Comparison of ENCODE assay signal across 8 cellular contexts in genomic region chr2:28894470-28895188, GRCh38. TPM values are rescaled to one million over a fixed set of nuclear protein-coding genes. Genes with fewer than 3 reads are reported as not detected.
A peak's percentile ranks its signal among the peaks of the same experiment; 100 is the strongest.
DNase-seq lines count a peak whose midpoint lies in the region; ATAC-seq, FAIRE-seq and TF ChIP-seq lines count a peak whose summit lies in the region.

A gene with protein sequence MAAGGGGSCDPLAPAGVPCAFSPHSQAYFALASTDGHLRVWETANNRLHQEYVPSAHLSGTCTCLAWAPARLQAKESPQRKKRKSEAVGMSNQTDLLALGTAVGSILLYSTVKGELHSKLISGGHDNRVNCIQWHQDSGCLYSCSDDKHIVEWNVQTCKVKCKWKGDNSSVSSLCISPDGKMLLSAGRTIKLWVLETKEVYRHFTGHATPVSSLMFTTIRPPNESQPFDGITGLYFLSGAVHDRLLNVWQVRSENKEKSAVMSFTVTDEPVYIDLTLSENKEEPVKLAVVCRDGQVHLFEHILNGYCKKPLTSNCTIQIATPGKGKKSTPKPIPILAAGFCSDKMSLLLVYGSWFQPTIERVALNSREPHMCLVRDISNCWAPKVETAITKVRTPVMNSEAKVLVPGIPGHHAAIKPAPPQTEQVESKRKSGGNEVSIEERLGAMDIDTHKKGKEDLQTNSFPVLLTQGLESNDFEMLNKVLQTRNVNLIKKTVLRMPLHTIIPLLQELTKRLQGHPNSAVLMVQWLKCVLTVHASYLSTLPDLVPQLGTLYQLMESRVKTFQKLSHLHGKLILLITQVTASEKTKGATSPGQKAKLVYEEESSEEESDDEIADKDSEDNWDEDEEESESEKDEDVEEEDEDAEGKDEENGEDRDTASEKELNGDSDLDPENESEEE (plus strand): TSS chr2:28894667. CDS start chr2:28894699, 32 bp downstream.

- H3K4me3 ChIP-seq in adrenal gland: peak within 1 kb of the TSS; percentile 10 to 98 (median 87)
- peak within 1 kb of the TSS; percentile 81 to 99 (median 95) for H3K4me3 ChIP-seq in heart right ventricle
- H3K4me3 ChIP-seq in upper lobe of right lung: peak within 1 kb of the TSS; percentile 92

- ATAC-seq in HG02852 (IDR thresholded peaks at IDR 0.05; ENCODE audit: unreplicated experiment): peak; percentile 87
- ATAC-seq in heart right ventricle: peak; percentile 99 to 100 (median 100)
- ATAC-seq in upper lobe of right lung: peak; percentile 100

- TF ChIP-seq CTCF in adrenal gland (IDR thresholded peaks at IDR 0.05) (no peak), heart right ventricle (IDR thresholded peaks at IDR 0.05) (no peak), upper lobe of right lung (IDR thresholded peaks at IDR 0.05) (no peak)

- TF ChIP-seq POLR2A in GM12892 (IDR thresholded peaks at IDR 0.05; ENCODE audit: low read depth, low read length) (peak; percentile 90), adrenal gland (IDR thresholded peaks at IDR 0.05) (peak; percentile 77 to 84)

- H3K27me3 ChIP-seq in adrenal gland (no peaks in the 10 kb centered on the region), heart right ventricle (no peaks in the 10 kb centered on the region), upper lobe of right lung (no peaks in the 10 kb centered on the region)

- H3K36me3 ChIP-seq in adrenal gland (replicated peaks in 1 of 2) (no peaks in the 10 kb centered on the region), heart right ventricle (no peaks in the 10 kb centered on the region), upper lobe of right lung (no peaks in the 10 kb centered on the region)

- DNase-seq in GM12892 (ENCODE audit: insufficient read length) (peak; percentile 88), NCI-H146 (lab: John Stamatoyannopoulos, UW) (peak; percentile 99), T-helper 1 cell (peak; percentile 95 to 99 (median 96)), adrenal gland (peak; percentile 98 to 99 (median 98)), heart right ventricle (peak; percentile 97 to 98), posterior vena cava (ENCODE audit: low spot score) (peak; percentile 99), upper lobe of right lung (peak; percentile 99)

- H3K9me3 ChIP-seq in adrenal gland (replicated peaks in 1 of 3) (no peaks in the 10 kb centered on the region), heart right ventricle (no peaks in the 10 kb centered on the region), upper lobe of right lung (no peaks in the 10 kb centered on the region)

- H3K27ac ChIP-seq in adrenal gland: peak within 1 kb of the TSS; percentile 45 to 95 (median 84)
- H3K27ac ChIP-seq in heart right ventricle: peak within 1 kb of the TSS; percentile 66 to 87 (median 82)
- peak within 1 kb of the TSS; percentile 79 for H3K27ac ChIP-seq in upper lobe of right lung

- 0% methylated on average over 4 to 79 of the region's 79 CpGs for WGBS in adrenal gland, 4 donors
- WGBS in heart right ventricle, 2 donors: 0 to 1% methylated on average over 77 to 79 of the region's 79 CpGs

- intact Hi-C loops in adrenal gland (cut with DNase I) (no loop called here), heart right ventricle (cut with DNase I) (loop anchor here in 2 of 10 donors (1.0 to 2.0 kb wide), 2 partner anchors 24 kb away; partner anchors contain the start of gene TRMT61B (in 2 of the 2)), posterior vena cava (cut with DNase I) (no loop called here), upper lobe of right lung (cut with DNase I) (no loop called here)

- H3K4me1 ChIP-seq in adrenal gland (replicated peaks in 1 of 2) (peaks cover 24 to 42% of the 10 kb centered on the region in 2 donors), heart right ventricle (peaks cover 0 to 38% (median 31%) of the 10 kb centered on the region in 9 donors), upper lobe of right lung (peaks cover 21% of the 10 kb centered on the region)

- peak; percentile 96 for FAIRE-seq in GM12892 (lab: Jason Lieb, UNC)

RNA-seq across cellular contexts. Expression of the gene that starts here (rescaled TPM):
- 40.9 TPM for polyA plus RNA-seq in GM12892 (2012; ENCODE audit: missing spikeins)
- 10 to 100 TPM; 11.5 to 69.8 (median 31.2) TPM for total RNA-seq in adrenal gland
- polyA plus RNA-seq in adrenal gland: 10 to 100 TPM in 1 of 3 donors, 1 to 10 TPM in 2; 7.2 to 56.8 (median 9.9) TPM
- total RNA-seq in heart right ventricle: 10 to 100 TPM; 16.3 to 42.1 (median 25.9) TPM
- 10 to 100 TPM in 1 of 2 donors, 1 to 10 TPM in 1; 5.9 to 11.2 TPM for polyA plus RNA-seq in heart right ventricle
- 10 to 100 TPM; 35.1 to 57.8 TPM for total RNA-seq in posterior vena cava
- total RNA-seq in upper lobe of right lung: 27.6 TPM

Comparison
In these comparisons a context has a peak if more than half of its experiments do, and no peak if none do; other contexts are left out.
1. Peak in every context shown above with its lines: DNase-seq, ATAC-seq, H3K4me3 ChIP-seq and H3K27ac ChIP-seq.